In the genomic region with DNA sequence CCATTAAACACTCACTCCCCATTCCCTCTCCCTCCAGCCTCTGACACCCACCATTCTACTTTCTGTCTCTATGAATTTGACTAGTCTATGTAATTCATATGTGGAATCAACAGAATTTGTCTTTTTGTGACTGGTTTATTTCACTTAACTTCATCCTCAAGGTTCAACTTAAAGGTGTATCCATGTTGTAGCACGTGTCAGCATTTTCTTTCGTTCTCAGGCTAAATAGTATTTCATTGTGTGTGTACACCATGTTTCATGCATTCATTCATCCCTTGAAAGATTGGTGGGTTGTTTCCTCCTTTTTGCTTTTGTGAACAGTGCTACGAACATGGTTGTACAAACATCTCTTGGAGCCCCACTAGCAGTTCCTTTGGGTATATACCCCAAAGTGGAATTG, we compare ENCODE assay signal across 8 cellular contexts. TPM values are rescaled to one million over a fixed set of nuclear protein-coding genes. Genes with fewer than 3 reads are reported as not detected.
"Had no signal": no experiment of that assay in that cellular context is flagged by ENCODE, and none has a peak within 500 bp of the region (broad histone marks: within the 10 kb centered on the region; RNA-seq: fewer than 3 reads in every experiment).

No MANE protein-coding gene starts in this region.

- ATAC-seq: GM12878 had no signal

- H3K4me3 ChIP-seq: GM12878 had no signal

- DNase-seq: GDM1, GF-D8 had no signal

- FAIRE-seq: G401.6, GM12878, GM12891, GM12892, GM18507, GM19239 had no signal

RNA-seq across cellular contexts. Expression of gene ATP2C2, which starts 36.0 kb away (rescaled TPM):
- total RNA-seq: GM12878 had no signal
